In the genomic region with DNA sequence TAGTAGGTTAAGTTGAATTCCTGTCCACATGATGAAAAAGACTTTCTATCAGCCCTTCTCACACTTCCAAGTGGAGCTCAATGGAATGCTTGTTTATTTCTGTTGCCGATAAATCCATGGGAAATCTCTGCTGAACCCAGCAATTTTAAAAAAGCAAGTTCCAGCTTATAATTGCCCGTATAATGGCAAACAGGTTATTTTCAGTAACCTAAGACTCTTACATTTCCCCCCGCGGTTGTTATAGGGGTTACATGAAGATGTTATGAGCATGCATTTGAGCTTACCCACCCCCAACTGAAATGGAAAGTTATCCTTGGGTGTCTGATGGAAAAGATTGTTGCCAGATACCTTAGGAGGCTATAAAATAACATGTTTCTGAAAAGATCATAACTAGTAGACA, we compare ENCODE assay signal across 15 cellular contexts.
DNase-seq lines count a peak whose midpoint lies in the region; ATAC-seq and TF ChIP-seq lines count a peak whose summit lies in the region.
"Had no signal": no experiment of that assay in that cellular context is flagged by ENCODE, and none has a peak within 500 bp of the region (broad histone marks: within the 10 kb centered on the region; RNA-seq: fewer than 3 reads in every experiment).

No MANE protein-coding gene starts in this region.

- H3K9me3 ChIP-seq in HAP-1 (no peaks in the 10 kb centered on the region), iPS-20b (ENCODE audit: insufficient read depth, low read depth, low read length) (no peaks in the 10 kb centered on the region)

- no peak for DNase-seq in HAP-1 (ENCODE audit: low spot score in 2 of 2)
- DNase-seq in skeletal muscle cell (ENCODE audit: low read depth) = no peak
- DNase-seq in DMS79 treated with DMSO at 0.1 percent for 48 hours (lab: John Stamatoyannopoulos, UW) = no peak
- no peak for DNase-seq in NCI-H2107 (lab: John Stamatoyannopoulos, UW)
- DNase-seq: activated CD4-positive, alpha-beta memory T cell treated with anti-CD3 and anti-CD28 coated beads, Interleukin-2, amount 10 ng/mL, durations not matched to agents 7 days and 5 days; activated naive CD4-positive, alpha-beta T cell; CD4-positive, alpha-beta memory T cell; dorsolateral prefrontal cortex; hippocampal formation; naive thymus-derived CD8-positive, alpha-beta T cell; stimulated activated CD4-positive, alpha-beta T cell treated with anti-CD3 and anti-CD28 coated beads, Interleukin-2, amount 100 ng/mL, for 48 hours had no signal

- TF ChIP-seq CTCF in WI38 (IDR thresholded peaks at IDR 0.05; ENCODE audit: low read depth, low read length) = no peak

- ATAC-seq in GM19023 (IDR thresholded peaks at IDR 0.05; ENCODE audit: unreplicated experiment) (no peak), GM18511 (IDR thresholded peaks at IDR 0.05; ENCODE audit: unreplicated experiment) (no peak)
- ATAC-seq: naive thymus-derived CD8-positive, alpha-beta T cell had no signal

- H3K27ac ChIP-seq in iPS-20b (ENCODE audit: low read length) = no peak overlapping the region
- H3K27ac ChIP-seq: dorsolateral prefrontal cortex had no signal

- in situ Hi-C loops in HAP-1 (cut with MboI; ENCODE audit: low sequenced_read_pairs) = no loop called here

- H3K4me3 ChIP-seq in HAP-1 (peak overlapping the region; percentile 45), WI38 (ENCODE audit: low read depth, low read length) (peak overlapping the region; percentile 64), iPS-20b (ENCODE audit: low read length) (peak overlapping the region; percentile 91), skeletal muscle cell (ENCODE audit: low read depth, low read length) (peak overlapping the region; percentile 76)

- peaks cover 35% of the 10 kb centered on the region for H3K4me1 ChIP-seq in HAP-1
- H3K4me1 ChIP-seq in iPS-20b (ENCODE audit: insufficient read depth, low read length) = peaks cover 15% of the 10 kb centered on the region; the same call in 1 of the 2 replicates

- H3K36me3 ChIP-seq in HAP-1 (replicated peaks) = no peaks in the 10 kb centered on the region
- H3K36me3 ChIP-seq in iPS-20b (ENCODE audit: insufficient read depth, low read depth, low read length) = no peaks in the 10 kb centered on the region

- H3K9ac ChIP-seq in iPS-20b (ENCODE audit: low read depth, low read length) = peak overlapping the region; percentile 71; the same call in 1 of the 2 replicates

- H3K27me3 ChIP-seq in HAP-1 (ENCODE audit: low read depth) = no peaks in the 10 kb centered on the region
- H3K27me3 ChIP-seq in iPS-20b (ENCODE audit: insufficient read depth, low read length) = peaks cover 18% of the 10 kb centered on the region
